In genomic region chr4:73068496-73069337, GRCh38 we compare ENCODE assay signal across 8 cellular contexts. TPM values are rescaled to one million over a fixed set of nuclear protein-coding genes. Genes with fewer than 3 reads are reported as not detected.
DNase-seq lines count a peak whose midpoint lies in the region; ATAC-seq and TF ChIP-seq lines count a peak whose summit lies in the region.

No MANE protein-coding gene starts in this region.

- H3K36me3 ChIP-seq in endocrine pancreas (ENCODE audit: control insufficient read depth, insufficient read depth, low read length) (no peaks in the 10 kb centered on the region), mucosa of rectum (ENCODE audit: control insufficient read depth in 2 of 2, insufficient read depth in 2 of 2, low read length in 2 of 2) (peaks cover 1 to 4% of the 10 kb centered on the region in 2 donors)

- H3K9me3 ChIP-seq in endocrine pancreas (ENCODE audit: control insufficient read depth, low read length) (no peaks in the 10 kb centered on the region), mucosa of rectum (ENCODE audit: control insufficient read depth in 2 of 2, low read length in 2 of 2) (no peaks in the 10 kb centered on the region)

- H3K27ac ChIP-seq in mucosa of rectum (ENCODE audit: low read depth in 2 of 2, low read length in 2 of 2) = peak overlapping the region; percentile 95 to 99

- H3K9ac ChIP-seq in endocrine pancreas (ENCODE audit: control insufficient read depth, insufficient read depth, low read length) (peak overlapping the region; percentile 91), mucosa of rectum (ENCODE audit: low read depth in 1 of 2, low read length in 2 of 2) (peak overlapping the region; percentile 75 to 95)

- ATAC-seq in GM21381 (IDR thresholded peaks at IDR 0.05; ENCODE audit: unreplicated experiment) (peak; percentile 1), SK-N-SH treated with all-trans-retinoic acid at 6 μM for 48 hours (peak; percentile 40), HG03442 (IDR thresholded peaks at IDR 0.05; ENCODE audit: unreplicated experiment) (no peak)

- peak overlapping the region; percentile 92 to 99 (median 97) for H3K27ac Mint-ChIP-seq in IgD-negative memory B cell

- H3K4me1 ChIP-seq in endocrine pancreas (ENCODE audit: control insufficient read depth, insufficient read depth, low read length) (peaks cover 7% of the 10 kb centered on the region), mucosa of rectum (ENCODE audit: control insufficient read depth in 2 of 2, insufficient read depth in 2 of 2, low read length in 2 of 2) (peaks cover 6 to 11% of the 10 kb centered on the region in 2 donors)

- H3K36me3 Mint-ChIP-seq in IgD-negative memory B cell = no peaks in the 10 kb centered on the region

- H3K4me1 Mint-ChIP-seq in IgD-negative memory B cell = peaks cover 27 to 38% (median 31%) of the 10 kb centered on the region in 3 donors

- no peaks in the 10 kb centered on the region for H3K27me3 Mint-ChIP-seq in IgD-negative memory B cell

- no peaks in the 10 kb centered on the region for H3K9me3 Mint-ChIP-seq in IgD-negative memory B cell

- peak; percentile 65 for DNase-seq in DMS53 (lab: John Stamatoyannopoulos, UW)
- DNase-seq in occipital lobe (lab: John Stamatoyannopoulos, UW) = no peak

- H3K27me3 ChIP-seq in endocrine pancreas (ENCODE audit: control insufficient read depth, insufficient read depth, low read length) = no peaks in the 10 kb centered on the region
- no peaks in the 10 kb centered on the region for H3K27me3 ChIP-seq in mucosa of rectum (ENCODE audit: control insufficient read depth in 2 of 2, insufficient read depth in 2 of 2, low read length in 2 of 2)

- H3K4me3 Mint-ChIP-seq in IgD-negative memory B cell = peak overlapping the region; percentile 87 to 96 (median 95)

- H3K4me3 ChIP-seq in endocrine pancreas (ENCODE audit: control insufficient read depth, insufficient read depth, low read length) = peak overlapping the region; percentile 97
- peak overlapping the region; percentile 80 to 94 for H3K4me3 ChIP-seq in mucosa of rectum (ENCODE audit: low read length in 2 of 2)

TF ChIP-seq in SK-N-SH treated with all-trans-retinoic acid at 6 μM for 48 hours, 23 proteins besides CTCF, POLR2A, EP300 and RAD21:
- TF ChIP-seq TCF4 (CRISPR knock-in tag; IDR thresholded peaks at IDR 0.05; ENCODE audit: borderline replicate concordance) (no peak), CREB5 (CRISPR knock-in tag; IDR thresholded peaks at IDR 0.05; ENCODE audit: low read depth) (no peak), RARB (CRISPR knock-in tag; IDR thresholded peaks at IDR 0.05) (no peak), SNAI2 (CRISPR knock-in tag; IDR thresholded peaks at IDR 0.05) (no peak), ZC3H10 (CRISPR knock-in tag; IDR thresholded peaks at IDR 0.05) (no peak), PPARA (CRISPR knock-in tag; IDR thresholded peaks at IDR 0.05; ENCODE audit: borderline replicate concordance) (no peak), ZNF70 (CRISPR knock-in tag; IDR thresholded peaks at IDR 0.05) (no peak), OSR1 (CRISPR knock-in tag; IDR thresholded peaks at IDR 0.05) (no peak), ZFP3 (CRISPR knock-in tag; IDR thresholded peaks at IDR 0.05) (no peak), ZNF565 (CRISPR knock-in tag; conservative IDR thresholded peaks at IDR 0.05; ENCODE audit: low read depth) (no peak), BACH2 (CRISPR knock-in tag; IDR thresholded peaks at IDR 0.05; ENCODE audit: borderline replicate concordance) (no peak), CSDC2 (CRISPR knock-in tag; IDR thresholded peaks at IDR 0.05) (no peak), ZFP30 (CRISPR knock-in tag; IDR thresholded peaks at IDR 0.05) (no peak), GLIS3 (CRISPR knock-in tag; IDR thresholded peaks at IDR 0.05) (no peak), TOX (CRISPR knock-in tag; IDR thresholded peaks at IDR 0.05; ENCODE audit: borderline replicate concordance) (no peak), ZNF8 (CRISPR knock-in tag; IDR thresholded peaks at IDR 0.05) (no peak), ISL1 (CRISPR knock-in tag; IDR thresholded peaks at IDR 0.05) (no peak)
- TF ChIP-seq, protein P1, sequence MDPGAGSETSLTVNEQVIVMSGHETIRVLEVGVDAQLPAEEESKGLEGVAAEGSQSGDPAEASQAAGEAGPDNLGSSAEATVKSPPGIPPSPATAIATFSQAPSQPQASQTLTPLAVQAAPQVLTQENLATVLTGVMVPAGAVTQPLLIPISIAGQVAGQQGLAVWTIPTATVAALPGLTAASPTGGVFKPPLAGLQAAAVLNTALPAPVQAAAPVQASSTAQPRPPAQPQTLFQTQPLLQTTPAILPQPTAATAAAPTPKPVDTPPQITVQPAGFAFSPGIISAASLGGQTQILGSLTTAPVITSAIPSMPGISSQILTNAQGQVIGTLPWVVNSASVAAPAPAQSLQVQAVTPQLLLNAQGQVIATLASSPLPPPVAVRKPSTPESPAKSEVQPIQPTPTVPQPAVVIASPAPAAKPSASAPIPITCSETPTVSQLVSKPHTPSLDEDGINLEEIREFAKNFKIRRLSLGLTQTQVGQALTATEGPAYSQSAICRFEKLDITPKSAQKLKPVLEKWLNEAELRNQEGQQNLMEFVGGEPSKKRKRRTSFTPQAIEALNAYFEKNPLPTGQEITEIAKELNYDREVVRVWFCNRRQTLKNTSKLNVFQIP (CRISPR knock-in tag; IDR thresholded peaks at IDR 0.05; ENCODE audit: borderline replicate concordance, low read depth) = no peak
- TF ChIP-seq, protein P2, sequence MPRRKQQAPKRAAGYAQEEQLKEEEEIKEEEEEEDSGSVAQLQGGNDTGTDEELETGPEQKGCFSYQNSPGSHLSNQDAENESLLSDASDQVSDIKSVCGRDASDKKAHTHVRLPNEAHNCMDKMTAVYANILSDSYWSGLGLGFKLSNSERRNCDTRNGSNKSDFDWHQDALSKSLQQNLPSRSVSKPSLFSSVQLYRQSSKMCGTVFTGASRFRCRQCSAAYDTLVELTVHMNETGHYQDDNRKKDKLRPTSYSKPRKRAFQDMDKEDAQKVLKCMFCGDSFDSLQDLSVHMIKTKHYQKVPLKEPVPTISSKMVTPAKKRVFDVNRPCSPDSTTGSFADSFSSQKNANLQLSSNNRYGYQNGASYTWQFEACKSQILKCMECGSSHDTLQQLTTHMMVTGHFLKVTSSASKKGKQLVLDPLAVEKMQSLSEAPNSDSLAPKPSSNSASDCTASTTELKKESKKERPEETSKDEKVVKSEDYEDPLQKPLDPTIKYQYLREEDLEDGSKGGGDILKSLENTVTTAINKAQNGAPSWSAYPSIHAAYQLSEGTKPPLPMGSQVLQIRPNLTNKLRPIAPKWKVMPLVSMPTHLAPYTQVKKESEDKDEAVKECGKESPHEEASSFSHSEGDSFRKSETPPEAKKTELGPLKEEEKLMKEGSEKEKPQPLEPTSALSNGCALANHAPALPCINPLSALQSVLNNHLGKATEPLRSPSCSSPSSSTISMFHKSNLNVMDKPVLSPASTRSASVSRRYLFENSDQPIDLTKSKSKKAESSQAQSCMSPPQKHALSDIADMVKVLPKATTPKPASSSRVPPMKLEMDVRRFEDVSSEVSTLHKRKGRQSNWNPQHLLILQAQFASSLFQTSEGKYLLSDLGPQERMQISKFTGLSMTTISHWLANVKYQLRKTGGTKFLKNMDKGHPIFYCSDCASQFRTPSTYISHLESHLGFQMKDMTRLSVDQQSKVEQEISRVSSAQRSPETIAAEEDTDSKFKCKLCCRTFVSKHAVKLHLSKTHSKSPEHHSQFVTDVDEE (CRISPR knock-in tag; IDR thresholded peaks at IDR 0.05) = no peak
- TF ChIP-seq, protein P3, sequence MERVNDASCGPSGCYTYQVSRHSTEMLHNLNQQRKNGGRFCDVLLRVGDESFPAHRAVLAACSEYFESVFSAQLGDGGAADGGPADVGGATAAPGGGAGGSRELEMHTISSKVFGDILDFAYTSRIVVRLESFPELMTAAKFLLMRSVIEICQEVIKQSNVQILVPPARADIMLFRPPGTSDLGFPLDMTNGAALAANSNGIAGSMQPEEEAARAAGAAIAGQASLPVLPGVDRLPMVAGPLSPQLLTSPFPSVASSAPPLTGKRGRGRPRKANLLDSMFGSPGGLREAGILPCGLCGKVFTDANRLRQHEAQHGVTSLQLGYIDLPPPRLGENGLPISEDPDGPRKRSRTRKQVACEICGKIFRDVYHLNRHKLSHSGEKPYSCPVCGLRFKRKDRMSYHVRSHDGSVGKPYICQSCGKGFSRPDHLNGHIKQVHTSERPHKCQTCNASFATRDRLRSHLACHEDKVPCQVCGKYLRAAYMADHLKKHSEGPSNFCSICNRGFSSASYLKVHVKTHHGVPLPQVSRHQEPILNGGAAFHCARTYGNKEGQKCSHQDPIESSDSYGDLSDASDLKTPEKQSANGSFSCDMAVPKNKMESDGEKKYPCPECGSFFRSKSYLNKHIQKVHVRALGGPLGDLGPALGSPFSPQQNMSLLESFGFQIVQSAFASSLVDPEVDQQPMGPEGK (CRISPR knock-in tag; IDR thresholded peaks at IDR 0.05; ENCODE audit: borderline replicate concordance) = no peak

RNA-seq across cellular contexts. Expression of gene COX18, which starts 0.8 kb away (rescaled TPM):
- polyA plus RNA-seq in IgD-negative memory B cell = 7.1 TPM
- 40.4 TPM for total RNA-seq in occipital lobe
